ENCODE assay signal across 8 cellular contexts in genomic region chr9:98944130-98945074, GRCh38. TPM values are rescaled to one million over a fixed set of nuclear protein-coding genes. Genes with fewer than 3 reads are reported as not detected.
DNase-seq lines count a peak whose midpoint lies in the region; ATAC-seq and TF ChIP-seq lines count a peak whose summit lies in the region.

No MANE protein-coding gene starts in this region.

- peaks cover 36% of the 10 kb centered on the region for H3K4me1 Mint-ChIP-seq in activated naive CD4-positive, alpha-beta T cell treated with anti-CD3 and anti-CD28 coated beads, Interleukin-2, amount 10 ng/mL, durations not matched to agents 7 days and 5 days
- H3K4me1 Mint-ChIP-seq in brain (peaks cover 16% of the 10 kb centered on the region), immature natural killer cell (peaks cover 0 to 5% of the 10 kb centered on the region in 2 donors)

- ATAC-seq in GM18502 (IDR thresholded peaks at IDR 0.05; ENCODE audit: poor library complexity, unreplicated experiment) = no peak

- DNase-seq in activated naive CD4-positive, alpha-beta T cell treated with anti-CD3 and anti-CD28 coated beads, Interleukin-2, amount 10 ng/mL, durations not matched to agents 7 days and 5 days = no peak
- DNase-seq in activated naive CD4-positive, alpha-beta T cell treated with anti-CD3 and anti-CD28 coated beads, Interleukin-2, amount 50 U/mL, for 16 hours = no peak
- peak; percentile 41 for DNase-seq in mesenchymal stem cell
- peak; percentile 63 for DNase-seq in ureter (ENCODE audit: low spot score)
- no peak for DNase-seq in immature natural killer cell
- DNase-seq in RKO (ENCODE audit: low spot score) = no peak

- peak overlapping the region in 1 of 2 experiments; percentile 54 for H3K18ac ChIP-seq in mesenchymal stem cell (ENCODE audit: low read depth in 1 of 2, low read length in 2 of 2)

- H3K4me1 ChIP-seq in mesenchymal stem cell (ENCODE audit: control insufficient read depth, insufficient read depth, low read depth, low read length) = peaks cover 13% of the 10 kb centered on the region

- H2BK120ac ChIP-seq in mesenchymal stem cell (ENCODE audit: low read depth, low read length) = no peak overlapping the region

- no peaks in the 10 kb centered on the region for H3K9me3 ChIP-seq in mesenchymal stem cell (ENCODE audit: control insufficient read depth, low read length)

- no peaks in the 10 kb centered on the region for H3K9me3 Mint-ChIP-seq in activated naive CD4-positive, alpha-beta T cell treated with anti-CD3 and anti-CD28 coated beads, Interleukin-2, amount 10 ng/mL, durations not matched to agents 7 days and 5 days
- H3K9me3 Mint-ChIP-seq in brain (peaks cover 0 to 6% (median 0%) of the 10 kb centered on the region in 5 experiments), immature natural killer cell (no peaks in the 10 kb centered on the region)

- H3K79me1 ChIP-seq in mesenchymal stem cell (replicated peaks; ENCODE audit: low read length, poor library complexity, severe bottlenecking) = no peaks in the 10 kb centered on the region

- H3K27me3 Mint-ChIP-seq in activated naive CD4-positive, alpha-beta T cell treated with anti-CD3 and anti-CD28 coated beads, Interleukin-2, amount 10 ng/mL, durations not matched to agents 7 days and 5 days = peaks cover 84% of the 10 kb centered on the region
- H3K27me3 Mint-ChIP-seq in brain (peaks cover 81% of the 10 kb centered on the region), immature natural killer cell (ENCODE audit: low read depth in 3 of 3) (peaks cover 13 to 21% (median 14%) of the 10 kb centered on the region in 3 donors)

- H3K27me3 ChIP-seq in mesenchymal stem cell (ENCODE audit: control insufficient read depth in 1 of 2, insufficient read depth in 1 of 2, low read length in 2 of 2) = peaks cover 62 to 79% of the 10 kb centered on the region in 2 experiments

- no peak for TF ChIP-seq CTCF in brain (conservative IDR thresholded peaks at IDR 0.05)

- H2AFZ ChIP-seq in mesenchymal stem cell (ENCODE audit: low read depth, low read length) = no peak overlapping the region

- peaks cover 1% of the 10 kb centered on the region for H3K36me3 Mint-ChIP-seq in activated naive CD4-positive, alpha-beta T cell treated with anti-CD3 and anti-CD28 coated beads, Interleukin-2, amount 10 ng/mL, durations not matched to agents 7 days and 5 days
- H3K36me3 Mint-ChIP-seq in brain (peaks cover 5% of the 10 kb centered on the region), immature natural killer cell (no peaks in the 10 kb centered on the region)

- peak overlapping the region; percentile 53 for H3K4me3 Mint-ChIP-seq in activated naive CD4-positive, alpha-beta T cell treated with anti-CD3 and anti-CD28 coated beads, Interleukin-2, amount 10 ng/mL, durations not matched to agents 7 days and 5 days
- H3K4me3 Mint-ChIP-seq in brain (peak overlapping the region; percentile 87 to 93 (median 91)), immature natural killer cell (no peak overlapping the region)

- no peak overlapping the region for H3K27ac ChIP-seq in mesenchymal stem cell (ENCODE audit: low read length, poor library complexity, severe bottlenecking)

- H2AK5ac ChIP-seq in mesenchymal stem cell (ENCODE audit: low read length, severe bottlenecking) = no peak overlapping the region

- no peak overlapping the region for H2BK12ac ChIP-seq in mesenchymal stem cell (ENCODE audit: low read length in 2 of 2)

- 11% methylated on average over 47 of the region's 49 CpGs for WGBS in mesenchymal stem cell

- H3K4ac ChIP-seq in mesenchymal stem cell (ENCODE audit: low read depth in 1 of 2, low read length in 2 of 2) = no peak overlapping the region

- H3K4me3 ChIP-seq in mesenchymal stem cell (ENCODE audit: insufficient read depth in 1 of 2, low read depth in 1 of 2, low read length in 2 of 2) = peak overlapping the region; percentile 52 to 85

- CTCF ChIA-PET in activated naive CD4-positive, alpha-beta T cell treated with anti-CD3 and anti-CD28 coated beads, Interleukin-2, amount 10 ng/mL, durations not matched to agents 7 days and 5 days (lab: Charles Lee) = no interaction called here

- H3K36me3 ChIP-seq in mesenchymal stem cell (ENCODE audit: control insufficient read depth in 1 of 2, insufficient read depth in 2 of 2, low read depth in 1 of 2, low read length in 2 of 2) = no peaks in the 10 kb centered on the region

- no peak overlapping the region for H4K8ac ChIP-seq in mesenchymal stem cell (ENCODE audit: low read length)

- H3K14ac ChIP-seq in mesenchymal stem cell (ENCODE audit: low read length in 2 of 2) = peak overlapping the region in 1 of 2 experiments; percentile 61

- peak overlapping the region; percentile 70 for H3K9ac ChIP-seq in mesenchymal stem cell (ENCODE audit: low read length)

- peak overlapping the region; percentile 70 for H4K91ac ChIP-seq in mesenchymal stem cell (ENCODE audit: low read length)

- no peak overlapping the region for H2BK15ac ChIP-seq in mesenchymal stem cell (ENCODE audit: low read depth, poor library complexity, severe bottlenecking)

- peak overlapping the region in 1 of 2 experiments; percentile 75 for H3K23ac ChIP-seq in mesenchymal stem cell (ENCODE audit: low read length in 2 of 2)

- H2BK5ac ChIP-seq in mesenchymal stem cell (ENCODE audit: low read depth, low read length, poor library complexity, severe bottlenecking) = no peak overlapping the region

- peak overlapping the region; percentile 70 for H3K4me2 ChIP-seq in mesenchymal stem cell (ENCODE audit: low read length, poor library complexity, severe bottlenecking)

- H3K27ac Mint-ChIP-seq in activated naive CD4-positive, alpha-beta T cell treated with anti-CD3 and anti-CD28 coated beads, Interleukin-2, amount 10 ng/mL, durations not matched to agents 7 days and 5 days = no peak overlapping the region
- peak overlapping the region in 3 of 5 experiments; percentile 27 to 80 (median 54) for H3K27ac Mint-ChIP-seq in brain
- no peak overlapping the region for H3K27ac Mint-ChIP-seq in immature natural killer cell

RNA-seq across cellular contexts. Expression of gene COL15A1, which starts 0.7 kb away (rescaled TPM):
- polyA plus RNA-seq in brain (ENCODE audit: insufficient read depth, low read depth, low replicate concordance) (1.1 TPM), immature natural killer cell (under 1 TPM; 0.36 to 0.85 (median 0.54) TPM)
- polyA plus RNA-seq in mesenchymal stem cell (2013, experiment 1 of 2) = 4.3 TPM
- 4.2 TPM for polyA plus RNA-seq in mesenchymal stem cell (2013, experiment 2 of 2)
- total RNA-seq in ureter = 63.2 TPM

Comparison
In these comparisons a context has a peak if more than half of its experiments do, and no peak if none do; other contexts are left out.
1. DNase-seq: peak in mesenchymal stem cell (single experiment) and ureter (single experiment); none in activated naive CD4-positive, alpha-beta T cell treated with anti-CD3 and anti-CD28 coated beads, Interleukin-2, amount 10 ng/mL, durations not matched to agents 7 days and 5 days (single experiment), activated naive CD4-positive, alpha-beta T cell treated with anti-CD3 and anti-CD28 coated beads, Interleukin-2, amount 50 U/mL, for 16 hours (single experiment), immature natural killer cell (0 of 3) and RKO (single experiment).
2. H3K27ac Mint-ChIP-seq: peak in brain (3 of 5); none in activated naive CD4-positive, alpha-beta T cell treated with anti-CD3 and anti-CD28 coated beads, Interleukin-2, amount 10 ng/mL, durations not matched to agents 7 days and 5 days (single experiment) and immature natural killer cell (0 of 6).
3. H3K4me3 Mint-ChIP-seq: peak in activated naive CD4-positive, alpha-beta T cell treated with anti-CD3 and anti-CD28 coated beads, Interleukin-2, amount 10 ng/mL, durations not matched to agents 7 days and 5 days (single experiment) and brain (5 of 5); none in immature natural killer cell (0 of 5).